In the genomic region with DNA sequence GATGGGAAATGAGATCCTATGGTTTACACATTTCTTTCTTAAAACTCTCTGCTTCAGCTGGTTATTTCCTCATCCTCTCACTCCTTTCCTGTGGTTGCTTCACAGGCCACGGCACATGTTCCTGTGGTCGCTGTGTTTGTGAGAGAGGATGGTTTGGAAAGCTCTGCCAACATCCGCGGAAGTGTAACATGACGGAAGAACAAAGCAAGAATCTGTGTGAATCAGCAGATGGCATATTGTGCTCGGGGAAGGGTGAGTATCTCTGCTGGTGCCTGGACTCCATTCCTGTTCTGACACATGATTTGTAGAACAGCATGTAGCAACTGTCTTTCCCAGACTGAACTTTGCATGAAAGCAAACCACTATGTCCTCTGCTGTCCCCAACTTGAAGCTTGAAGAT, we compare ENCODE assay signal across 9 cellular contexts.
A peak's percentile ranks its signal among the peaks of the same experiment; 100 is the strongest.
DNase-seq lines count a peak whose midpoint lies in the region; ATAC-seq, FAIRE-seq and TF ChIP-seq lines count a peak whose summit lies in the region.
"Had no signal": no experiment of that assay in that cellular context is flagged by ENCODE, and none has a peak within 500 bp of the region (broad histone marks: within the 10 kb centered on the region; RNA-seq: fewer than 3 reads in every experiment).

No MANE protein-coding gene starts in this region.

- intact Hi-C loops in sigmoid colon (cut with DNase I) = no loop called here

- peaks cover 45% of the 10 kb centered on the region for H3K36me3 Mint-ChIP-seq in chondrocyte (ENCODE audit: low read depth)

- TF ChIP-seq POLR2A in sigmoid colon (IDR thresholded peaks at IDR 0.05) = no peak

- no peak for TF ChIP-seq EP300 in sigmoid colon (IDR thresholded peaks at IDR 0.05)

- ATAC-seq in HG03045 (IDR thresholded peaks at IDR 0.05; ENCODE audit: unreplicated experiment) = no peak

- peak overlapping the region; percentile 77 for H3K27ac Mint-ChIP-seq in chondrocyte (ENCODE audit: unreplicated experiment)

- H3K27ac ChIP-seq in sigmoid colon = no peak overlapping the region

- no peaks in the 10 kb centered on the region for H3K27me3 Mint-ChIP-seq in chondrocyte (ENCODE audit: low read depth)

- no peak overlapping the region for H3K4me3 Mint-ChIP-seq in chondrocyte (ENCODE audit: unreplicated experiment)

- peaks cover 59% of the 10 kb centered on the region for H3K4me1 Mint-ChIP-seq in chondrocyte (ENCODE audit: low read depth)

- WGBS in sigmoid colon, 2 donors = 41 to 64% methylated on average over 6 of the region's 6 CpGs

- H3K9me3 ChIP-seq in sigmoid colon = no peaks in the 10 kb centered on the region

- TF ChIP-seq CTCF in chondrocyte (IDR thresholded peaks at IDR 0.05) (no peak), sigmoid colon (IDR thresholded peaks at IDR 0.05) (no peak)

- DNase-seq in DMS53 (lab: John Stamatoyannopoulos, UW) (peak; percentile 10), DMS53 treated with DMSO at 0.1 percent for 48 hours (lab: John Stamatoyannopoulos, UW; ENCODE audit: unreplicated experiment) (no peak), NCI-H2107 (lab: John Stamatoyannopoulos, UW) (peak; percentile 2), chondrocyte (ENCODE audit: low spot score) (no peak), renal cortical epithelial cell (ENCODE audit: low read depth) (peak; percentile 98), GM19239 (ENCODE audit: insufficient read length, low spot score) (no peak), sigmoid colon (no peak)

- no peaks in the 10 kb centered on the region for H3K36me3 ChIP-seq in sigmoid colon

- H3K9me3 Mint-ChIP-seq in chondrocyte (ENCODE audit: low read depth) = no peaks in the 10 kb centered on the region

- FAIRE-seq in GM19239 (lab: Jason Lieb, UNC) = no peak
- FAIRE-seq: A204.1 had no signal

- H3K4me1 ChIP-seq in sigmoid colon = no peaks in the 10 kb centered on the region

- H3K27me3 ChIP-seq in sigmoid colon = no peaks in the 10 kb centered on the region

- no peak overlapping the region for H3K4me3 ChIP-seq in sigmoid colon

Comparison
In these comparisons a context has a peak if more than half of its experiments do, and no peak if none do; other contexts are left out.
1. DNase-seq: peak in DMS53 (single experiment), NCI-H2107 (single experiment) and renal cortical epithelial cell (single experiment); none in DMS53 treated with DMSO at 0.1 percent for 48 hours (single experiment), chondrocyte (single experiment), GM19239 (single experiment) and sigmoid colon (single experiment).